In genomic region chr17:77884967-77885641, GRCh38 we compare ENCODE assay signal across 19 cellular contexts.
DNase-seq lines count a peak whose midpoint lies in the region; ATAC-seq, FAIRE-seq and TF ChIP-seq lines count a peak whose summit lies in the region.
"Had no signal": no experiment of that assay in that cellular context is flagged by ENCODE, and none has a peak within 500 bp of the region (broad histone marks: within the 10 kb centered on the region; RNA-seq: fewer than 3 reads in every experiment).

No MANE protein-coding gene starts in this region.

- no peak for TF ChIP-seq CTCF in activated CD8-positive, alpha-beta T cell treated with anti-CD3 and anti-CD28 coated beads for 36 hours (IDR thresholded peaks at IDR 0.05)
- TF ChIP-seq CTCF in K562 (IDR thresholded peaks at IDR 0.05 in 2 of 3, conservative IDR thresholded peaks at IDR 0.05 in 1 of 3; ENCODE audit: insufficient read depth in 2 of 3, low read depth in 1 of 3, low read length in 3 of 3) (no peak), upper lobe of right lung (IDR thresholded peaks at IDR 0.05) (no peak), progenitor cell of endocrine pancreas (IDR thresholded peaks at IDR 0.05; ENCODE audit: unreplicated experiment) (no peak)

- CTCF ChIA-PET in activated CD8-positive, alpha-beta T cell treated with anti-CD3 and anti-CD28 coated beads for 36 hours (lab: Charles Lee) = interaction anchor here (3.2 kb wide), 1 partner anchor 129 kb away, joined by 10 read pairs; no protein-coding TSS in a partner anchor
- CTCF ChIA-PET in activated CD8-positive, alpha-beta T cell treated with anti-CD3 and anti-CD28 coated beads, Interleukin-2, amount 10 ng/mL, durations not matched to agents 7 days and 5 days (lab: Charles Lee) = interaction anchor here (1.1 to 1.5 kb wide), 2 partner anchors 129 to 135 kb away, joined by 3 to 5 read pairs; no protein-coding TSS in a partner anchor
- CTCF ChIA-PET in K562 (lab: Yijun Ruan, JAX; ENCODE audit: low intra/inter-chr PET ratio) = no interaction called here

- no peaks in the 10 kb centered on the region for H3K9me3 ChIP-seq in K562 (replicated peaks; ENCODE audit: control insufficient read depth, insufficient read depth, low read depth, low read length)
- H3K9me3 ChIP-seq in upper lobe of right lung = no peaks in the 10 kb centered on the region
- H3K9me3 ChIP-seq: adrenal gland had no signal

- H3K9me3 Mint-ChIP-seq in activated CD8-positive, alpha-beta T cell treated with anti-CD3 and anti-CD28 coated beads for 36 hours = no peaks in the 10 kb centered on the region
- no peaks in the 10 kb centered on the region for H3K9me3 Mint-ChIP-seq in activated CD8-positive, alpha-beta T cell treated with anti-CD3 and anti-CD28 coated beads, Interleukin-2, amount 10 ng/mL, durations not matched to agents 7 days and 5 days (ENCODE audit: insufficient read depth)
- no peaks in the 10 kb centered on the region for H3K9me3 Mint-ChIP-seq in stimulated activated effector memory CD8-positive, alpha-beta T cell treated with anti-CD3 and anti-CD28 coated beads, Interleukin-12 subunit alpha, Interleukin-12 subunit beta, amount 100 ng/mL, for 72 hours
- H3K9me3 Mint-ChIP-seq in progenitor cell of endocrine pancreas (ENCODE audit: low read depth) = no peaks in the 10 kb centered on the region
- H3K9me3 Mint-ChIP-seq: HFFc6 had no signal

- peaks cover 2% of the 10 kb centered on the region for H3K27me3 Mint-ChIP-seq in activated CD8-positive, alpha-beta T cell treated with anti-CD3 and anti-CD28 coated beads for 36 hours
- peaks cover 28% of the 10 kb centered on the region for H3K27me3 Mint-ChIP-seq in activated CD8-positive, alpha-beta T cell treated with anti-CD3 and anti-CD28 coated beads, Interleukin-2, amount 10 ng/mL, durations not matched to agents 7 days and 5 days (ENCODE audit: low read depth)
- H3K27me3 Mint-ChIP-seq in progenitor cell of endocrine pancreas = peaks cover 71% of the 10 kb centered on the region

- FAIRE-seq in K562 (lab: Jason Lieb, UNC) = no peak
- FAIRE-seq: GM12878, keratinocyte had no signal

- H3K9me1 ChIP-seq in K562 (ENCODE audit: control insufficient read depth, insufficient read depth, low read length) = no peaks in the 10 kb centered on the region

- POLR2A ChIA-PET in activated CD8-positive, alpha-beta T cell treated with anti-CD3 and anti-CD28 coated beads for 36 hours (lab: Charles Lee) = interaction anchor here (0.7 to 1.4 kb wide), 3 partner anchors 29 to 218 kb away, joined by 3 to 4 read pairs (median 3); partner anchors contain the start of gene TNRC6C
- POLR2A ChIA-PET in activated CD8-positive, alpha-beta T cell treated with anti-CD3 and anti-CD28 coated beads, Interleukin-2, amount 10 ng/mL, durations not matched to agents 7 days and 5 days (lab: Charles Lee) = interaction anchor here (1.4 kb wide), 1 partner anchor 73 kb away, joined by 11 read pairs; the partner anchor contains the start of gene TNRC6C
- POLR2A ChIA-PET in K562 (lab: Yijun Ruan, JAX) = interaction anchor here (3.5 kb wide), 1 partner anchor 9 kb away, joined by 17 read pairs; no protein-coding TSS in a partner anchor

- no peaks in the 10 kb centered on the region for H3K36me3 ChIP-seq in K562 (ENCODE audit: control insufficient read depth, insufficient read depth, low read length)
- no peaks in the 10 kb centered on the region for H3K36me3 ChIP-seq in upper lobe of right lung
- H3K36me3 ChIP-seq: adrenal gland had no signal

- BruUV-seq in K562 (replicated peaks; lab: Mats Ljungman, UMichigan) = no TSS peak

- peaks cover 20 to 65% of the 10 kb centered on the region in 2 experiments; a peak in 4 of 5 replicates for H3K27me3 ChIP-seq in K562 (ENCODE audit: control insufficient read depth in 2 of 2, insufficient read depth in 2 of 2, low read length in 2 of 2)
- H3K27me3 ChIP-seq in upper lobe of right lung = no peaks in the 10 kb centered on the region

- H4K20me1 ChIP-seq in K562 (replicated peaks; ENCODE audit: control insufficient read depth, insufficient read depth, low read length) = no peaks in the 10 kb centered on the region

- H3K4me3 ChIP-seq in K562 (no peak overlapping the region), upper lobe of right lung (no peak overlapping the region)
- H3K4me3 ChIP-seq: adrenal gland, coronary artery, GM12878, PC-9 had no signal

- no peak for TF ChIP-seq RAD21 in K562 (CRISPR knock-in tag; conservative IDR thresholded peaks at IDR 0.05 in 1 of 2, IDR thresholded peaks at IDR 0.05 in 1 of 2)

- no peak for TF ChIP-seq POLR2A in K562 (conservative IDR thresholded peaks at IDR 0.05)

- H3K27ac Mint-ChIP-seq in activated CD8-positive, alpha-beta T cell treated with anti-CD3 and anti-CD28 coated beads for 36 hours = no peak overlapping the region
- no peak overlapping the region for H3K27ac Mint-ChIP-seq in activated CD8-positive, alpha-beta T cell treated with anti-CD3 and anti-CD28 coated beads, Interleukin-2, amount 10 ng/mL, durations not matched to agents 7 days and 5 days
- H3K27ac Mint-ChIP-seq in stimulated activated effector memory CD8-positive, alpha-beta T cell treated with anti-CD3 and anti-CD28 coated beads, Interleukin-12 subunit alpha, Interleukin-12 subunit beta, amount 100 ng/mL, for 72 hours = peak overlapping the region; percentile 95
- H3K27ac Mint-ChIP-seq in progenitor cell of endocrine pancreas = no peak overlapping the region
- H3K27ac Mint-ChIP-seq: HFFc6 had no signal

- no peak overlapping the region for H3K4me2 ChIP-seq in K562 (ENCODE audit: insufficient read depth, low read length)
- H3K4me2 ChIP-seq: PC-9 had no signal

- intact Hi-C loops in activated CD8-positive, alpha-beta T cell treated with anti-CD3 and anti-CD28 coated beads for 36 hours (cut with micrococcal nuclease) = loop anchor here (5.0 to 10.0 kb wide), 3 partner anchors 43 to 120 kb away; no protein-coding TSS in a partner anchor
- intact Hi-C loops in K562 (cut with micrococcal nuclease) (loop anchor here (10.0 kb wide), 1 partner anchor 50 kb away; no protein-coding TSS in a partner anchor), upper lobe of right lung (cut with DNase I) (no loop called here)

- WGBS in K562 (ENCODE audit: insufficient coverage, low coverage, missing lambda C conversion rate) = 0% methylated on average over 3 of the region's 4 CpGs

- H3K4me3 Mint-ChIP-seq in activated CD8-positive, alpha-beta T cell treated with anti-CD3 and anti-CD28 coated beads for 36 hours = no peak overlapping the region
- no peak overlapping the region for H3K4me3 Mint-ChIP-seq in activated CD8-positive, alpha-beta T cell treated with anti-CD3 and anti-CD28 coated beads, Interleukin-2, amount 10 ng/mL, durations not matched to agents 7 days and 5 days
- H3K4me3 Mint-ChIP-seq in stimulated activated effector memory CD8-positive, alpha-beta T cell treated with anti-CD3 and anti-CD28 coated beads, Interleukin-12 subunit alpha, Interleukin-12 subunit beta, amount 100 ng/mL, for 72 hours = no peak overlapping the region
- H3K4me3 Mint-ChIP-seq in progenitor cell of endocrine pancreas (ENCODE audit: low read depth) = no peak overlapping the region
- H3K4me3 Mint-ChIP-seq: HFFc6 had no signal

- peak; percentile 24 for DNase-seq in activated CD8-positive, alpha-beta T cell treated with anti-CD3 and anti-CD28 coated beads for 36 hours
- DNase-seq in activated CD8-positive, alpha-beta T cell treated with anti-CD3 and anti-CD28 coated beads, Interleukin-2, amount 10 ng/mL, durations not matched to agents 7 days and 5 days = no peak
- DNase-seq in NCI-H1694 (lab: John Stamatoyannopoulos, UW) = peak; percentile 78
- no peak for DNase-seq in K562 (ENCODE audit: extremely low read depth in 1 of 4, low spot score in 3 of 4)
- DNase-seq in stimulated activated effector memory CD8-positive, alpha-beta T cell treated with anti-CD3 and anti-CD28 coated beads, Interleukin-12 subunit alpha, Interleukin-12 subunit beta, amount 100 ng/mL, for 72 hours (ENCODE audit: low spot score in 2 of 2) = no peak
- DNase-seq in HK-2 (ENCODE audit: unreplicated experiment) = no peak
- DNase-seq in upper lobe of right lung = no peak
- DNase-seq in progenitor cell of endocrine pancreas (ENCODE audit: low spot score, unreplicated experiment) = no peak
- DNase-seq: adrenal gland, EL, glutamatergic neuron, HFFc6, PC-9, SW 1271 had no signal

- no peak for ATAC-seq in activated CD8-positive, alpha-beta T cell treated with anti-CD3 and anti-CD28 coated beads for 36 hours
- ATAC-seq in activated CD8-positive, alpha-beta T cell treated with anti-CD3 and anti-CD28 coated beads, Interleukin-2, amount 10 ng/mL, durations not matched to agents 7 days and 5 days = no peak
- ATAC-seq in K562 (no peak), upper lobe of right lung (no peak)
- ATAC-seq in stimulated activated effector memory CD8-positive, alpha-beta T cell treated with anti-CD3 and anti-CD28 coated beads, Interleukin-12 subunit alpha, Interleukin-12 subunit beta, amount 100 ng/mL, for 72 hours = no peak
- ATAC-seq: activated CD4-positive, CD25-positive, alpha-beta regulatory T cell treated with anti-CD3 and anti-CD28 coated beads, Interleukin-2, amount 50 U/mL, for 24 hours; esophagus mucosa; GM12878 had no signal

- no peaks in the 10 kb centered on the region for H3K36me3 Mint-ChIP-seq in activated CD8-positive, alpha-beta T cell treated with anti-CD3 and anti-CD28 coated beads for 36 hours (ENCODE audit: low read depth)
- no peaks in the 10 kb centered on the region for H3K36me3 Mint-ChIP-seq in activated CD8-positive, alpha-beta T cell treated with anti-CD3 and anti-CD28 coated beads, Interleukin-2, amount 10 ng/mL, durations not matched to agents 7 days and 5 days (ENCODE audit: low read depth)
- H3K36me3 Mint-ChIP-seq in stimulated activated effector memory CD8-positive, alpha-beta T cell treated with anti-CD3 and anti-CD28 coated beads, Interleukin-12 subunit alpha, Interleukin-12 subunit beta, amount 100 ng/mL, for 72 hours = peaks cover 4% of the 10 kb centered on the region
- no peaks in the 10 kb centered on the region for H3K36me3 Mint-ChIP-seq in progenitor cell of endocrine pancreas (ENCODE audit: insufficient read depth)

- no peak overlapping the region for H2AFZ ChIP-seq in K562 (ENCODE audit: low read depth, low read length)
- H2AFZ ChIP-seq: PC-9 had no signal

- no peak overlapping the region for H3K27ac ChIP-seq in K562 (ENCODE audit: extremely low read depth, low read depth, low read length)
- no peak overlapping the region for H3K27ac ChIP-seq in upper lobe of right lung
- H3K27ac ChIP-seq: adrenal gland, PC-9 had no signal

- H3K4me1 ChIP-seq in K562 (replicated peaks in 1 of 2; ENCODE audit: control insufficient read depth in 2 of 2, insufficient read depth in 2 of 2, low read length in 2 of 2) = peaks cover 28 to 44% of the 10 kb centered on the region in 2 experiments
- H3K4me1 ChIP-seq in upper lobe of right lung = peaks cover 30% of the 10 kb centered on the region

- TF ChIP-seq EP300 in K562 (IDR thresholded peaks at IDR 0.05; ENCODE audit: low read length) = no peak

- H3K79me2 ChIP-seq in K562 (ENCODE audit: control insufficient read depth, insufficient read depth, low read length) = no peaks in the 10 kb centered on the region

- H3K4me1 Mint-ChIP-seq in activated CD8-positive, alpha-beta T cell treated with anti-CD3 and anti-CD28 coated beads for 36 hours (ENCODE audit: low read depth) = peaks cover 75% of the 10 kb centered on the region
- peaks cover 66% of the 10 kb centered on the region for H3K4me1 Mint-ChIP-seq in activated CD8-positive, alpha-beta T cell treated with anti-CD3 and anti-CD28 coated beads, Interleukin-2, amount 10 ng/mL, durations not matched to agents 7 days and 5 days (ENCODE audit: low read depth)
- peaks cover 80% of the 10 kb centered on the region for H3K4me1 Mint-ChIP-seq in stimulated activated effector memory CD8-positive, alpha-beta T cell treated with anti-CD3 and anti-CD28 coated beads, Interleukin-12 subunit alpha, Interleukin-12 subunit beta, amount 100 ng/mL, for 72 hours
- H3K4me1 Mint-ChIP-seq in progenitor cell of endocrine pancreas (ENCODE audit: low read depth) = peaks cover 5% of the 10 kb centered on the region

- in situ Hi-C loops in K562 (cut with MboI) = no loop called here

- no peak overlapping the region for H3K9ac ChIP-seq in K562 (ENCODE audit: insufficient read depth in 1 of 2, low read depth in 2 of 2, low read length in 2 of 2)

Comparison
In these comparisons a context has a peak if more than half of its experiments do, and no peak if none do; other contexts are left out.
1. DNase-seq: peak in activated CD8-positive, alpha-beta T cell treated with anti-CD3 and anti-CD28 coated beads for 36 hours (single experiment) and NCI-H1694 (single experiment); none in activated CD8-positive, alpha-beta T cell treated with anti-CD3 and anti-CD28 coated beads, Interleukin-2, amount 10 ng/mL, durations not matched to agents 7 days and 5 days (single experiment), K562 (0 of 4), stimulated activated effector memory CD8-positive, alpha-beta T cell treated with anti-CD3 and anti-CD28 coated beads, Interleukin-12 subunit alpha, Interleukin-12 subunit beta, amount 100 ng/mL, for 72 hours (0 of 2), HK-2 (single experiment), upper lobe of right lung (single experiment) and progenitor cell of endocrine pancreas (single experiment).